Comparison of ENCODE assay signal across 8 cellular contexts in the genomic region with DNA sequence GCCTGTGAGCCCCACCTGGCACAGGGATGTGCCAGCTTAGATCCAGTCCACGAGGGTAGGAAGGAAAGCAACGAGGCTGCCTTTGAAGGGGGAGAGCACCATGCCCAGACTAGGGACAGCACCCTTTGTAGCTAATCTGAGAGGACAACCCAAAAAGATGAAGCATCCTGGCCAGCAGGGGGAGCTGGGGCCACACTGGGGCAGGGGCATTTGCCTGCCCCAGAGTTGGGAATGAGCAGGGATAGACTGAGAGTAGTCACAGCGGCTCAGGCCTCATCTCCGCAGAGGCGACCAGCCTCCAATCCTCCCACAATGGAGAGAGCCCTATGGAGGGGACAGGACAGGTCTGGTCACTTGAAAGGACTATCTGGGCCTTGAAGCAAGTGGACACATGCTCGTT. TPM values are rescaled to one million over a fixed set of nuclear protein-coding genes. Genes with fewer than 3 reads are reported as not detected.
DNase-seq lines count a peak whose midpoint lies in the region; ATAC-seq and TF ChIP-seq lines count a peak whose summit lies in the region.

No MANE protein-coding gene starts in this region.

- ATAC-seq in GM23338 (peak; percentile 40), left lung (peak; percentile 58), GM18520 (IDR thresholded peaks at IDR 0.05; ENCODE audit: unreplicated experiment) (no peak)

- DNase-seq in Caco-2 (peak in 1 of 2 experiments; percentile 56), GM23338 (ENCODE audit: low spot score) (peak; percentile 58), left lung (no peak), cerebellar nuclear complex (lab: John Stamatoyannopoulos, UW) (no peak), hypothalamus (lab: John Stamatoyannopoulos, UW) (no peak), amniotic stem cell (lab: John Stamatoyannopoulos, UW) (no peak)

- H3K36me3 ChIP-seq in Caco-2 (ENCODE audit: control insufficient read depth, insufficient read depth, low read length): no peaks in the 10 kb centered on the region
- H3K36me3 ChIP-seq in GM23338 (ENCODE audit: insufficient read depth): no peaks in the 10 kb centered on the region
- H3K36me3 ChIP-seq in left lung: no peaks in the 10 kb centered on the region

- H3K27me3 Mint-ChIP-seq in Caco-2 (ENCODE audit: insufficient read depth, unreplicated experiment) (peaks cover 17% of the 10 kb centered on the region), GM23338 (ENCODE audit: insufficient read depth, low read depth, poor library complexity) (peaks cover 8% of the 10 kb centered on the region)

- no peak overlapping the region for H3K4me3 Mint-ChIP-seq in Caco-2 (ENCODE audit: unreplicated experiment)
- H3K4me3 Mint-ChIP-seq in GM23338: no peak overlapping the region

- no peaks in the 10 kb centered on the region for H3K79me2 ChIP-seq in GM23338 (replicated peaks; ENCODE audit: insufficient read depth)

- H3K9me3 ChIP-seq in Caco-2 (no peaks in the 10 kb centered on the region), left lung (no peaks in the 10 kb centered on the region)

- no peak overlapping the region for H3K4me2 ChIP-seq in GM23338

- H3K4me1 Mint-ChIP-seq in Caco-2 (ENCODE audit: low read depth, unreplicated experiment) (no peaks in the 10 kb centered on the region), GM23338 (peaks cover 16% of the 10 kb centered on the region)

- BruUV-seq in Caco-2 (replicated peaks; lab: Mats Ljungman, UMichigan): no TSS peak

- H3K27ac ChIP-seq in GM23338 (ENCODE audit: low read depth) (no peak overlapping the region), left lung (no peak overlapping the region)

- no peaks in the 10 kb centered on the region for H4K20me1 ChIP-seq in GM23338 (replicated peaks; ENCODE audit: insufficient read depth)

- H2AFZ ChIP-seq in GM23338: no peak overlapping the region

- intact Hi-C loops in Caco-2 (cut with micrococcal nuclease; ENCODE audit: unreplicated experiment) (no loop called here), left lung (cut with DNase I) (no loop called here)

- POLR2A ChIA-PET in Caco-2 (lab: Charles Lee): no interaction called here

- TF ChIP-seq CTCF in Caco-2 (IDR thresholded peaks at IDR 0.05; ENCODE audit: insufficient read depth in 1 of 2, low read depth in 1 of 2, low read length in 1 of 2, severe bottlenecking in 1 of 2, unreplicated experiment in 1 of 2): peak; percentile 51 to 57
- peak; percentile 65 to 88 for TF ChIP-seq CTCF in GM23338 (conservative IDR thresholded peaks at IDR 0.05; ENCODE audit: low read depth in 2 of 2)
- TF ChIP-seq CTCF in WI38 (IDR thresholded peaks at IDR 0.05; ENCODE audit: low read depth, low read length): 0 out of 2 replicates have a peak, but pooled peaks have one; percentile 9
- TF ChIP-seq CTCF in left lung (IDR thresholded peaks at IDR 0.05): peak; percentile 14 to 35

- H3K36me3 Mint-ChIP-seq in Caco-2 (ENCODE audit: insufficient read depth, unreplicated experiment) (no peaks in the 10 kb centered on the region), GM23338 (ENCODE audit: low read depth) (no peaks in the 10 kb centered on the region)

- H3F3A ChIP-seq in GM23338 (replicated peaks; ENCODE audit: low read depth): 0 out of 2 replicates have a peak, but pooled peaks cover 2% of the 10 kb centered on the region

- CTCF ChIA-PET in Caco-2 (lab: Charles Lee): interaction anchor here (1.0 to 1.6 kb wide), 2 partner anchors 16 to 319 kb away, joined by 3 to 7 read pairs; partner anchors contain the start of gene LMO1

- H3K27ac Mint-ChIP-seq in Caco-2 (ENCODE audit: unreplicated experiment): no peak overlapping the region
- no peak overlapping the region for H3K27ac Mint-ChIP-seq in GM23338

- H3K27me3 ChIP-seq in Caco-2 (replicated peaks; ENCODE audit: control insufficient read depth, insufficient read depth, low read length) (no peaks in the 10 kb centered on the region), GM23338 (ENCODE audit: insufficient read depth) (no peaks in the 10 kb centered on the region), left lung (peaks cover 0 to 4% of the 10 kb centered on the region in 2 donors)

- H3K4me1 ChIP-seq in Caco-2 (no peaks in the 10 kb centered on the region), GM23338 (ENCODE audit: insufficient read depth) (peaks cover 10% of the 10 kb centered on the region), left lung (no peaks in the 10 kb centered on the region)

- H3K9me2 ChIP-seq in GM23338 (ENCODE audit: insufficient read depth): no peaks in the 10 kb centered on the region

- no peaks in the 10 kb centered on the region for H3K9me3 Mint-ChIP-seq in Caco-2 (ENCODE audit: unreplicated experiment)
- H3K9me3 Mint-ChIP-seq in GM23338: no peaks in the 10 kb centered on the region

- H3K4me3 ChIP-seq in Caco-2 (ENCODE audit: low read depth, low read length) (no peak overlapping the region), GM23338 (no peak overlapping the region), WI38 (ENCODE audit: low read depth, low read length) (no peak overlapping the region), left lung (no peak overlapping the region)

TF ChIP-seq in GM23338, 12 proteins besides CTCF, POLR2A, EP300 and RAD21:
- TF ChIP-seq CREB1 (CRISPR knock-in tag; IDR thresholded peaks at IDR 0.05; ENCODE audit: low read depth) (no peak), ZNF331 (CRISPR knock-in tag; IDR thresholded peaks at IDR 0.05; ENCODE audit: low read depth) (no peak), REST (IDR thresholded peaks at IDR 0.05; ENCODE audit: unreplicated experiment) (no peak), EZH2phosphoT487 (IDR thresholded peaks at IDR 0.05; ENCODE audit: unreplicated experiment) (no peak), EZH2 (IDR thresholded peaks at IDR 0.05; ENCODE audit: low read depth, unreplicated experiment) (no peak), POLR2AphosphoS5 (IDR thresholded peaks at IDR 0.05; ENCODE audit: low read depth) (no peak), ETS1 (IDR thresholded peaks at IDR 0.05) (no peak), ZNF114 (CRISPR knock-in tag; IDR thresholded peaks at IDR 0.05) (no peak), NANOG (IDR thresholded peaks at IDR 0.05; ENCODE audit: borderline replicate concordance) (no peak), STAT1 (IDR thresholded peaks at IDR 0.05; ENCODE audit: unreplicated experiment) (no peak)

RNA-seq across cellular contexts. Expression of gene LMO1, which starts 16.4 kb away (rescaled TPM):
- total RNA-seq in Caco-2 (2022) (not detected in 2 replicates), left lung (not detected)
- not detected in 2 replicates for total RNA-seq in GM23338 (2014; rRNA removed; shearing (Covaris generic))
- polyA plus RNA-seq in GM23338 (2016; fragmentation: Nextera tagmentation; extraction: Ambion mirVana): 0.19 and 0.40 TPM in 2 replicates

Comparison
In these comparisons a context has a peak if more than half of its experiments do, and no peak if none do; other contexts are left out.
1. CTCF ChIP-seq: peak in every context shown above with its lines; median percentile 76 in GM23338; 54 in Caco-2; 24 in left lung; 9 in WI38.